Comparison of ENCODE assay signal across 1 cellular context in the genomic region with DNA sequence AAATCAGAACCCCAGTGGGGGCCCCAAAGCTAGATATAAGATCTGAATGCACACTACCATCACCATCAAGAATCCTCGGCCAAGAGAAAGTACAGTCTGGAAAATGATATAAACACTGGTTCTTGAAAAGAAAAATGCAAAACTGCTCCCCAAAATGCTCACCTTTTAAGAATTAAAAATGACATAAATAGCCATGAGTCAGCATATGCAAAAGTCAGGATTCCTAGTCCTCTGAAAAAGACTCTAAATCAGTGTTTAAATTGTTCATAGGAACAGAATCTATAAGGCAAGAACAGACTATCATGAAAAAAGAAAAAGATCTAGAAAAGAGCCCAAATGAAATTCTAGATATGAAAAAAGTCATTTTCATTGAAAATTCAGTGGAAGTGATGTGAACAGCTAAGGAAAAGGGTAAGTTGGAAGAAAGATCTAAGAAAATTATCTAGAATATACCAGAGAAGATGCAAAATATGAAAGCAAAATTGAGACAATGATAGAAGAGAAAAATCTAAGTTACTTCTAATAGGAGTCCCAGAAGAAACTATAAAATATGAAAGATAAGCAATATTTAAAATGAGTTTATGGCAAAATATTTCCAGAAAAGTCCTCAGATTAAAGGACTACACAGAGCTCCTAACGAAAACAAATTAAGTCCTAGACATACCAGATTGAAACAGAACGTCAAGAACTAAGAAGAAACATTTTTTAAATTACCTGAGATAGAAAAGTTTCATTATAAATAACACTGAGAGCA.
TF ChIP-seq lines count a peak whose summit lies in the region.

No MANE protein-coding gene starts in this region.

TF ChIP-seq in IMR-90, 13 proteins besides CTCF, POLR2A, EP300 and RAD21:
- TF ChIP-seq BHLHE40 (IDR thresholded peaks at IDR 0.05; ENCODE audit: low read depth, low read length) (no peak), MAFK (IDR thresholded peaks at IDR 0.05; ENCODE audit: low read depth, low read length) (peak; percentile 91), NFE2L2 (IDR thresholded peaks at IDR 0.05; ENCODE audit: low read depth, low read length) (0 out of 2 replicates have a peak, but pooled peaks have one; percentile 26), FOS (IDR thresholded peaks at IDR 0.05; ENCODE audit: low read depth, low read length) (no peak)
TF ChIP-seq in IMR-90: peak in this region for 2.
